ENCODE assay signal across 10 cellular contexts in the genomic region with DNA sequence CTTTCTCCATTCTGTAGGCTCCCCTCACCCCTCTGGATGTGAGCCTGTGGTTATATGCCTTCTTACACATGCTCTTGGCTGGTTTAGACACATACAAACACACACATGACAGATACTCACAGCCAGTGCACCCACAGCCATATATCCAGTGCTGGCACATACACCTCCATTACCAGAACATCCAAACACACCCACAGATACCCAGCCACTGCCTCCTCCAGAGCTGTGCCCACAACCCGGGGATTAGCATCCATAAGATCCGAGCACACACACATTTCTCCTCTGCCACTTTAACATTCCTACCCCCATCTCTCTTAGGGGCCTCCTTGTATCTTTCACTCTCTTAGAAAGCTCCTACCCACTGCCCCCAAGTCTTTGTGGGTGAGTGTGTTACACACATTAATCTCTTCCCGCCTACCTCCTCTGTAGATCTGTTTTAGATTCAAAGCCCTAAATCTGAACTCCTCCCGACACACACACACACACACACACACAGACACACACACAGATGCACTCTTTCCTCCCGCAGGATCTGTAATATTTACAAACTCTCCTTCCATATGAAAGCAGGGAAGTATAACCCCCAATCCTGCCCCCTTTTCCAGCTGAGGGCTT. TPM values are rescaled to one million over a fixed set of nuclear protein-coding genes. Genes with fewer than 3 reads are reported as not detected.
DNase-seq lines count a peak whose midpoint lies in the region; ATAC-seq and TF ChIP-seq lines count a peak whose summit lies in the region.
"Had no signal": no experiment of that assay in that cellular context is flagged by ENCODE, and none has a peak within 500 bp of the region (broad histone marks: within the 10 kb centered on the region; RNA-seq: fewer than 3 reads in every experiment).

No MANE protein-coding gene starts in this region.

- H4K20me1 ChIP-seq in GM23248 (ENCODE audit: insufficient read depth) (no peaks in the 10 kb centered on the region), smooth muscle cell (ENCODE audit: low read depth) (peaks cover 72% of the 10 kb centered on the region)

- H2AFZ ChIP-seq in GM23248 = no peak overlapping the region
- no peak overlapping the region for H2AFZ ChIP-seq in smooth muscle cell (ENCODE audit: low read depth)

- H3K27ac ChIP-seq in GM23248 (peak overlapping the region; percentile 93), gastroesophageal sphincter (peak overlapping the region in 3 of 4 donors; percentile 96 to 98 (median 96)), smooth muscle cell (ENCODE audit: low read depth) (peak overlapping the region; percentile 95)

- H3K9ac ChIP-seq in GM23248 (peak overlapping the region; percentile 94), smooth muscle cell (ENCODE audit: low read depth) (peak overlapping the region; percentile 34)

- DNase-seq in GM23248 = no peak
- no peak for DNase-seq in activated CD4-positive, alpha-beta memory T cell treated with anti-CD3 and anti-CD28 coated beads, Interleukin-2, amount 10 ng/mL, durations not matched to agents 7 days and 5 days
- no peak for DNase-seq in smooth muscle cell (lab: John Stamatoyannopoulos, UW; ENCODE audit: unreplicated experiment)
- no peak for DNase-seq in inferior parietal cortex (ENCODE audit: extremely low spot score)
- DNase-seq in COLO668 (lab: John Stamatoyannopoulos, UW; ENCODE audit: unreplicated experiment) = no peak
- no peak for DNase-seq in SKM-1 (lab: John Stamatoyannopoulos, UW; ENCODE audit: unreplicated experiment)
- DNase-seq: activated gamma-delta T cell had no signal

- WGBS in GM23248 (ENCODE audit: low coverage in 1 of 2, low lambda C conversion rate in 2 of 2, missing lambda C conversion rate in 2 of 2), 2 experiments = 32 to 34% methylated on average over 5 of the region's 5 CpGs
- 33 to 39% methylated on average over 5 of the region's 5 CpGs for WGBS in gastroesophageal sphincter (ENCODE audit: low coverage in 1 of 2), 2 donors
- WGBS in smooth muscle cell (ENCODE audit: low lambda C conversion rate) = 44% methylated on average over 5 of the region's 5 CpGs

- H3K4me2 ChIP-seq in GM23248 (ENCODE audit: unreplicated experiment) (peak overlapping the region; percentile 92), smooth muscle cell (peak overlapping the region; percentile 88)

- CTCF ChIA-PET in activated CD4-positive, alpha-beta memory T cell treated with anti-CD3 and anti-CD28 coated beads, Interleukin-2, amount 10 ng/mL, durations not matched to agents 7 days and 5 days (lab: Charles Lee) = no interaction called here

- no peaks in the 10 kb centered on the region for H3K9me3 Mint-ChIP-seq in activated CD4-positive, alpha-beta memory T cell treated with anti-CD3 and anti-CD28 coated beads, Interleukin-2, amount 10 ng/mL, durations not matched to agents 7 days and 5 days

- peak overlapping the region; percentile 81 for H3K4me3 ChIP-seq in GM23248
- no peak overlapping the region for H3K4me3 ChIP-seq in gastroesophageal sphincter
- H3K4me3 ChIP-seq in smooth muscle cell = no peak overlapping the region

- in situ Hi-C loops in GM23248 (cut with MboI) = no loop called here

- no peaks in the 10 kb centered on the region for H3K27me3 ChIP-seq in GM23248 (replicated peaks; ENCODE audit: insufficient read depth)
- no peaks in the 10 kb centered on the region for H3K27me3 ChIP-seq in gastroesophageal sphincter
- H3K27me3 ChIP-seq in smooth muscle cell (ENCODE audit: low read depth) = no peaks in the 10 kb centered on the region

- TF ChIP-seq POLR2A in gastroesophageal sphincter (IDR thresholded peaks at IDR 0.05) = no peak

- peaks cover 60% of the 10 kb centered on the region for H3F3A ChIP-seq in GM23248 (ENCODE audit: insufficient read depth)
- H3F3A ChIP-seq in smooth muscle cell (ENCODE audit: low read depth) = peaks cover 26% of the 10 kb centered on the region

- no peaks in the 10 kb centered on the region for H3K9me2 ChIP-seq in GM23248 (ENCODE audit: insufficient read depth)

- TF ChIP-seq CTCF in gastroesophageal sphincter (IDR thresholded peaks at IDR 0.05) = no peak
- TF ChIP-seq CTCF in smooth muscle cell (IDR thresholded peaks at IDR 0.05; ENCODE audit: borderline replicate concordance, insufficient read depth, poor library complexity, severe bottlenecking) = no peak

- H3K79me2 ChIP-seq in GM23248 (ENCODE audit: insufficient read depth) (peaks cover 77% of the 10 kb centered on the region), smooth muscle cell (ENCODE audit: low read depth) (peaks cover 38% of the 10 kb centered on the region)

- TF ChIP-seq EP300 in gastroesophageal sphincter (IDR thresholded peaks at IDR 0.05) = no peak

- H3K4me3 Mint-ChIP-seq in activated CD4-positive, alpha-beta memory T cell treated with anti-CD3 and anti-CD28 coated beads, Interleukin-2, amount 10 ng/mL, durations not matched to agents 7 days and 5 days = no peak overlapping the region

- H3K4me1 Mint-ChIP-seq in activated CD4-positive, alpha-beta memory T cell treated with anti-CD3 and anti-CD28 coated beads, Interleukin-2, amount 10 ng/mL, durations not matched to agents 7 days and 5 days = peaks cover 41% of the 10 kb centered on the region

- peak overlapping the region; percentile 4 for H3K27ac Mint-ChIP-seq in activated CD4-positive, alpha-beta memory T cell treated with anti-CD3 and anti-CD28 coated beads, Interleukin-2, amount 10 ng/mL, durations not matched to agents 7 days and 5 days

- H3K27me3 Mint-ChIP-seq in activated CD4-positive, alpha-beta memory T cell treated with anti-CD3 and anti-CD28 coated beads, Interleukin-2, amount 10 ng/mL, durations not matched to agents 7 days and 5 days = no peaks in the 10 kb centered on the region

- POLR2A ChIA-PET in activated CD4-positive, alpha-beta memory T cell treated with anti-CD3 and anti-CD28 coated beads, Interleukin-2, amount 10 ng/mL, durations not matched to agents 7 days and 5 days (lab: Charles Lee) = interaction anchor here (0.8 to 1.0 kb wide), 2 partner anchors 9 to 21 kb away, joined by 3 read pairs; no protein-coding TSS in a partner anchor

- peaks cover 33% of the 10 kb centered on the region for H3K36me3 Mint-ChIP-seq in activated CD4-positive, alpha-beta memory T cell treated with anti-CD3 and anti-CD28 coated beads, Interleukin-2, amount 10 ng/mL, durations not matched to agents 7 days and 5 days (ENCODE audit: low read depth)

- H3K36me3 ChIP-seq in GM23248 (ENCODE audit: low read depth) (peaks cover 44% of the 10 kb centered on the region), gastroesophageal sphincter (peaks cover 0 to 45% of the 10 kb centered on the region in 2 donors), smooth muscle cell (ENCODE audit: low read depth) (no peaks in the 10 kb centered on the region)

- no peak for ATAC-seq in gastroesophageal sphincter

- H3K4me1 ChIP-seq in GM23248 (ENCODE audit: insufficient read depth) = peaks cover 47% of the 10 kb centered on the region
- peaks cover 18 to 70% (median 46%) of the 10 kb centered on the region in 3 donors for H3K4me1 ChIP-seq in gastroesophageal sphincter
- peaks cover 65% of the 10 kb centered on the region for H3K4me1 ChIP-seq in smooth muscle cell (ENCODE audit: low read depth)

- H3K9me3 ChIP-seq in GM23248 (ENCODE audit: low read depth) = no peaks in the 10 kb centered on the region
- no peaks in the 10 kb centered on the region for H3K9me3 ChIP-seq in gastroesophageal sphincter
- no peaks in the 10 kb centered on the region for H3K9me3 ChIP-seq in smooth muscle cell (replicated peaks; ENCODE audit: low read depth)

RNA-seq across cellular contexts. Expression of gene PEA15, which starts 4.0 kb away (rescaled TPM):
- total RNA-seq in GM23248 (2014; rRNA removed; shearing (Covaris generic)) = 368 and 415 TPM in 2 replicates
- polyA plus RNA-seq in GM23248 (2016; fragmentation: Nextera tagmentation; extraction: Ambion mirVana) (638 and 651 TPM in 2 replicates), smooth muscle cell (73.1 and 80.6 TPM in 2 replicates)
- total RNA-seq in activated CD4-positive, alpha-beta memory T cell treated with anti-CD3 and anti-CD28 coated beads, Interleukin-2, amount 10 ng/mL, durations not matched to agents 7 days and 5 days = 10 to 100 TPM; 38.2 to 39.3 TPM
- total RNA-seq in gastroesophageal sphincter (100 to 1,000 TPM in 3 of 4 donors, 10 to 100 TPM in 1; 94.6 to 325 (median 164) TPM), smooth muscle cell (85.0 and 115 TPM in 2 replicates)

RNA-seq across cellular contexts. Expression of gene CASQ1, which starts 18.8 kb away (rescaled TPM):
- 0.11 and 0.51 TPM in 2 replicates for total RNA-seq in GM23248 (2014; rRNA removed; shearing (Covaris generic))
- polyA plus RNA-seq in GM23248 (2016; fragmentation: Nextera tagmentation; extraction: Ambion mirVana) (0.10 TPM in 1 of 2 replicates, not detected in the other), smooth muscle cell (0.48 TPM in 1 of 2 replicates, not detected in the other)
- total RNA-seq in activated CD4-positive, alpha-beta memory T cell treated with anti-CD3 and anti-CD28 coated beads, Interleukin-2, amount 10 ng/mL, durations not matched to agents 7 days and 5 days = under 1 TPM in 1 of 2 experiments, not detected in 1; 0.35 TPM
- total RNA-seq in gastroesophageal sphincter (1 to 10 TPM; 1.3 to 8.8 (median 2.2) TPM), smooth muscle cell (0.36 TPM in 1 of 2 replicates, not detected in the other)
- total RNA-seq: fibroblast of villous mesenchyme; T-helper 1 cell treated with Interleukin-12 subunit alpha and Interleukin-12 subunit beta and Interleukin-4 antibody, amounts not matched to agents 30 ng/mL and 1 ng/mL, for 36 hours had no signal

RNA-seq across cellular contexts. Expression of gene DCAF8, which starts 53.2 kb away (rescaled TPM):
- 58.9 and 79.7 TPM in 2 replicates for total RNA-seq in GM23248 (2014; rRNA removed; shearing (Covaris generic))
- polyA plus RNA-seq in GM23248 (2016; fragmentation: Nextera tagmentation; extraction: Ambion mirVana) = 78.9 and 80.4 TPM in 2 replicates
- total RNA-seq in activated CD4-positive, alpha-beta memory T cell treated with anti-CD3 and anti-CD28 coated beads, Interleukin-2, amount 10 ng/mL, durations not matched to agents 7 days and 5 days = 100 to 1,000 TPM; 123 to 125 TPM
- total RNA-seq in gastroesophageal sphincter = 100 to 1,000 TPM; 154 to 211 (median 159) TPM
- 56.7 and 63.6 TPM in 2 replicates for total RNA-seq in smooth muscle cell
- 79.9 and 92.6 TPM in 2 replicates for polyA plus RNA-seq in smooth muscle cell

RNA-seq across cellular contexts. Expression of gene ATP1A4, which starts 57.7 kb away (rescaled TPM):
- total RNA-seq in GM23248 (2014; rRNA removed; shearing (Covaris generic)) = not detected in 2 replicates
- not detected in 2 replicates for polyA plus RNA-seq in GM23248 (2016; fragmentation: Nextera tagmentation; extraction: Ambion mirVana)
- under 1 TPM in 1 of 2 experiments, not detected in 1; 0.33 TPM for total RNA-seq in activated CD4-positive, alpha-beta memory T cell treated with anti-CD3 and anti-CD28 coated beads, Interleukin-2, amount 10 ng/mL, durations not matched to agents 7 days and 5 days
- total RNA-seq in gastroesophageal sphincter = under 1 TPM in 1 of 4 donors, not detected in 3; 0.47 TPM
- total RNA-seq in smooth muscle cell = not detected in 2 replicates
- not detected in 2 replicates for polyA plus RNA-seq in smooth muscle cell
- total RNA-seq: fibroblast of villous mesenchyme; T-helper 1 cell treated with Interleukin-12 subunit alpha and Interleukin-12 subunit beta and Interleukin-4 antibody, amounts not matched to agents 30 ng/mL and 1 ng/mL, for 36 hours had no signal
